In the genomic region with DNA sequence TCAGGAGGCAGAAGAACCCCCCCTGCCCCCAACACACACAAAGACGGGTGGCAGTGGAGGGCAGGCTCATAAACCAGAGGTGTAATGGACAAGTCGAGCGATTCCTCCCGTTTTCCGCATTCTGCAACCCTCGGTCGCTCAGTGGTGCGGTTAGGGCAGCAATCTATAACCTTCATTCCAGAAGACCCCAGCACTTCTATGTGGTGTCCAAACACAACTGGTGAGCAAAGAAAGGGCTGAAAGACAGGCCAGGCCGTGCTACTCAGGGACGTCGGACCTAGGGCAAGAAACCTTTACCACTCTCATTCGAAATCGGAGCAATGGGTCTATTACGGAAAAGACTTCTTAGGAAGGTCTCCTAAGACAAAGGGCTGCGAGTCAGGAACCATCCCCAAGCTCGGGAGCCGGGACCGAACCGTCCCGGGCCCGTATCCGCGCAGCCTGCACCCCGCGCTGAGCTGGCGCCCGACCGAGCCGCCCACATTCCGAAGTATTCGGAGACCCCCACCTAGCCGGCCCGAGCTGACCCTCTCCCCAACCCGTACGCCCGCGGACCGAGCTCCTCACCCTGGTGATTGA, we compare ENCODE assay signal across 8 cellular contexts. TPM values are rescaled to one million over a fixed set of nuclear protein-coding genes. Genes with fewer than 3 reads are reported as not detected.
A peak's percentile ranks its signal among the peaks of the same experiment; 100 is the strongest.
DNase-seq lines count a peak whose midpoint lies in the region; ATAC-seq and TF ChIP-seq lines count a peak whose summit lies in the region.

No MANE protein-coding gene starts in this region.

- DNase-seq in HuH-7.5 (ENCODE audit: low spot score), result peak; percentile 25
- peak; percentile 75 for DNase-seq in activated CD8-positive, alpha-beta memory T cell treated with anti-CD3 and anti-CD28 coated beads, Interleukin-2, amount 50 U/mL, for 48 hours
- DNase-seq in fibroblast of gingiva (ENCODE audit: low read depth), result peak; percentile 9
- DNase-seq in natural killer cell, result peak; percentile 20
- DNase-seq in NCI-H345 treated with DMSO at 0.1 percent for 48 hours (lab: John Stamatoyannopoulos, UW; ENCODE audit: unreplicated experiment), result no peak
- DNase-seq in NCI-H187 (lab: John Stamatoyannopoulos, UW), result no peak

- H3K27ac Mint-ChIP-seq in natural killer cell, result peak overlapping the region; percentile 95 to 96

- H3K27me3 Mint-ChIP-seq in natural killer cell (ENCODE audit: low read depth in 2 of 2), result no peaks in the 10 kb centered on the region

- peak; percentile 26 for ATAC-seq in GM21447 (IDR thresholded peaks at IDR 0.05; ENCODE audit: unreplicated experiment)
- ATAC-seq in natural killer cell, result peak; percentile 19 to 26 (median 21)

- peaks cover 22% of the 10 kb centered on the region for H3K4me1 ChIP-seq in ES-I3 (ENCODE audit: insufficient read depth, low read length)

- peak overlapping the region; percentile 96 for H3K4me3 Mint-ChIP-seq in natural killer cell

- H3K9me3 Mint-ChIP-seq in natural killer cell, result no peaks in the 10 kb centered on the region

- no peaks in the 10 kb centered on the region for H3K36me3 ChIP-seq in ES-I3 (ENCODE audit: insufficient read depth, low read length)

- H3K36me3 Mint-ChIP-seq in natural killer cell, result no peaks in the 10 kb centered on the region

- H3K4me1 Mint-ChIP-seq in natural killer cell, result peaks cover 59 to 60% of the 10 kb centered on the region in 2 donors

- intact Hi-C loops in natural killer cell (cut with micrococcal nuclease), result loop anchor here (5.0 kb wide), 2 partner anchors 190 to 890 kb away; a partner anchor contains a TSS

- H3K9me3 ChIP-seq in ES-I3 (ENCODE audit: control insufficient read depth, insufficient read depth, low read length), result no peaks in the 10 kb centered on the region

- peak overlapping the region; percentile 74 for H3K9ac ChIP-seq in ES-I3 (ENCODE audit: low read depth, low read length)

- TF ChIP-seq CTCF in natural killer cell (IDR thresholded peaks at IDR 0.05), result no peak

RNA-seq across cellular contexts. Expression of a gene that starts 0.6 kb away (rescaled TPM):
- 10 to 100 TPM; 39.9 to 58.0 (median 56.5) TPM for total RNA-seq in natural killer cell

Comparison
In these comparisons a context has a peak if more than half of its experiments do, and no peak if none do; other contexts are left out.
1. DNase-seq: peak in HuH-7.5 (single experiment), activated CD8-positive, alpha-beta memory T cell treated with anti-CD3 and anti-CD28 coated beads, Interleukin-2, amount 50 U/mL, for 48 hours (single experiment), fibroblast of gingiva (single experiment) and natural killer cell (single experiment); none in NCI-H345 treated with DMSO at 0.1 percent for 48 hours (single experiment) and NCI-H187 (0 of 2).